In the genomic region with DNA sequence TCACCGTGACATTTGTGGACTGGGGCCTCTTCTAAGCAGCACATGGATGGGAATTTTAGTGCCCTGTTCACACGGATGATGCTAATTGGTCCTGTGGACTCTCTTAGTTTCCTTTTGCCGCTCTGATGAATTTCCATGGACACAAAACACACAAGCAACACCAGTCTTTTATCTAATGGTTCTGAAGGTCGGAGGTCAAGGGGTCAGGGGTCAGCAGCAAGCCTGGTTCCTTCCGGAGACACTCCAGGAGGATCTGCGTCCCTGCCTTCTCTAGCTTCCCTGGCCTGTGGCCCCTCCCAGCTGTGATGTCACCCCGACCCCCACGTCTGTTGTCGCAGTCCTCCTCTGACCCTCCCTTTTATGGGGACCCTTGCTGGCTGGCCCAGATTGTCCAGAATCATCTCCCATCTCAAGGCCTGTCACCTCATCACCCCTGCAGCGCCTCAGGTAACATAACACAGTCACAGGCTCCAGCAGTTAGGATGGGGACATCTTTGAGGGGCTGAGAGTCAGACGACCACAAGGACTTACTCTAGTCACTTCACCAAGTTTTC, we compare ENCODE assay signal across 17 cellular contexts.
"Had no signal": no experiment of that assay in that cellular context is flagged by ENCODE, and none has a peak within 500 bp of the region (broad histone marks: within the 10 kb centered on the region; RNA-seq: fewer than 3 reads in every experiment).

No MANE protein-coding gene starts in this region.

- H3K9me3 ChIP-seq: adrenal gland, sigmoid colon, SK-N-SH had no signal

- DNase-seq: activated CD4-positive, alpha-beta T cell treated with anti-CD3 and anti-CD28 coated beads, Interleukin-2, amount 10 ng/mL, durations not matched to agents 7 days and 5 days; activated CD8-positive, alpha-beta memory T cell treated with anti-CD3 and anti-CD28 coated beads for 24 hours; activated CD8-positive, alpha-beta memory T cell treated with anti-CD3 and anti-CD28 coated beads, Interleukin-2, amount 50 U/mL, for 48 hours; activated effector memory CD4-positive, alpha-beta T cell treated with Interleukin-2 at 50 U/mL for 16 hours; activated naive CD4-positive, alpha-beta T cell treated with anti-CD3 and anti-CD28 coated beads, Interleukin-2, amount 50 U/mL, for 16 hours; activated T-cell treated with anti-CD3 and anti-CD28 coated beads, Interleukin-2, amount 50 U/mL, for 48 hours; adrenal gland; endodermal cell; foreskin keratinocyte; left ventricle myocardium superior; sigmoid colon; SK-N-SH; stimulated activated naive CD4-positive, alpha-beta T cell; T-cell had no signal

- H3K27me3 ChIP-seq: adrenal gland, cardiac muscle cell, foreskin keratinocyte, sigmoid colon had no signal

- H3K27ac ChIP-seq: adrenal gland, cardiac muscle cell, foreskin keratinocyte, sigmoid colon had no signal

- H3K4me2 ChIP-seq: SK-N-SH had no signal

- H3K27ac Mint-ChIP-seq: activated CD4-positive, alpha-beta T cell treated with anti-CD3 and anti-CD28 coated beads, Interleukin-2, amount 10 ng/mL, durations not matched to agents 7 days and 5 days; endodermal cell; memory B cell; T-cell had no signal

- H3K9ac ChIP-seq: SK-N-SH had no signal

- H3K4me3 ChIP-seq: adrenal gland, cardiac muscle cell, sigmoid colon had no signal

- H3K4me1 ChIP-seq: sigmoid colon had no signal

- H3K4me1 Mint-ChIP-seq: endodermal cell had no signal

- H3K27me3 Mint-ChIP-seq: activated CD4-positive, alpha-beta T cell treated with anti-CD3 and anti-CD28 coated beads, Interleukin-2, amount 10 ng/mL, durations not matched to agents 7 days and 5 days; memory B cell; T-cell had no signal

- ATAC-seq: activated CD4-positive, CD25-positive, alpha-beta regulatory T cell treated with anti-CD3 and anti-CD28 coated beads, Interleukin-2, amount 50 U/mL, for 24 hours; left ventricle myocardium superior had no signal

- H3K9me3 Mint-ChIP-seq: activated CD4-positive, alpha-beta T cell treated with anti-CD3 and anti-CD28 coated beads, Interleukin-2, amount 10 ng/mL, durations not matched to agents 7 days and 5 days; endodermal cell; memory B cell; T-cell had no signal

- H3K4me3 Mint-ChIP-seq: activated CD4-positive, alpha-beta T cell treated with anti-CD3 and anti-CD28 coated beads, Interleukin-2, amount 10 ng/mL, durations not matched to agents 7 days and 5 days; endodermal cell; memory B cell; T-cell had no signal
